8 cellular contexts compared by ENCODE assay signal in the genomic region with DNA sequence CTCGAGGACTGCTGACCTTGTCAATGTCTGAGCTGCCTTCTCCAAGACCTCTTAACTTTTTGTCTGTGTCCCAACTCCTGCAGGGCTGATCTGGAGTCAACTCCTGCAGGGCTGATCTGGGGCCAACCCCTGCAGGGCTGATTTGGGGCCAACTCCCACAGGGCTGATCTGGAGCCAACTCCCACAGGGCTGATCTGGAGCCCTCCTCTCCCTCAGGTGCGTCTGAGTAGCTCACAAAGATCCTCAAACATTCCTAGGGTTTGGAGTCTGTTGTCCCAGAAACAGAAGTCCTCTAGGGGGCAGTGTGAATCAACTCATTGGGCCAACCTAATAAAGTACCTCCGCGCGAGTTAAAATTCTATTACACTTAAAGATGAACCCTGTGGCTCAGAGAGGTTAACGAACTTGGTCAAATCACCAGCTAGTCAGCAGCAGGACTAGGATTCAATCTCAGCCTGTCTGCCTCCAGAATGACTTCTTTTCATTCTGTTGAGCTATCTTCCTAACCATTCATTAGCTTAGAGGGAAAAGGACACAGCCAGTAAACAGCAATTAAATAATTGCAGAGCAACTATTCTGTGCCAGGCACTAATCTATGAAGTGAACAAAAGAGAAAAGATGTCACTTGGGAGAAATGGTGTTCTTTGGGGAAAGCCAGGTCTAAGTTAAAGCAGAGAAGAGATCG. TPM values are rescaled to one million over a fixed set of nuclear protein-coding genes. Genes with fewer than 3 reads are reported as not detected.
DNase-seq lines count a peak whose midpoint lies in the region; ATAC-seq and TF ChIP-seq lines count a peak whose summit lies in the region.

No MANE protein-coding gene starts in this region.

- no peaks in the 10 kb centered on the region for H3K27me3 ChIP-seq in Loucy (ENCODE audit: insufficient read depth, low read length, poor library complexity, severe bottlenecking)
- peaks cover 26% of the 10 kb centered on the region for H3K27me3 ChIP-seq in Panc1 (ENCODE audit: control insufficient read depth, insufficient read depth, low read length)
- peaks cover 40% of the 10 kb centered on the region for H3K27me3 ChIP-seq in foreskin keratinocyte
- H3K27me3 ChIP-seq in osteoblast (ENCODE audit: insufficient read depth, low read length) = peaks cover 38% of the 10 kb centered on the region
- H3K27me3 ChIP-seq in vagina = no peaks in the 10 kb centered on the region

- H3K79me2 ChIP-seq in Loucy (ENCODE audit: insufficient read depth, low read length) (no peaks in the 10 kb centered on the region), osteoblast (ENCODE audit: insufficient read depth, low read length) (no peaks in the 10 kb centered on the region)

- no peak overlapping the region for H3K9ac ChIP-seq in Loucy (ENCODE audit: low read depth, low read length, poor library complexity, severe bottlenecking)

- no peaks in the 10 kb centered on the region for H3F3A ChIP-seq in Loucy (ENCODE audit: low read depth)

- H3K4me2 ChIP-seq in Loucy (ENCODE audit: low read depth, low read length, poor library complexity, severe bottlenecking) (peak overlapping the region; percentile 32), osteoblast (ENCODE audit: insufficient read depth, low read length) (no peak overlapping the region)

- peak; percentile 86 for TF ChIP-seq CTCF in Loucy (conservative IDR thresholded peaks at IDR 0.05; ENCODE audit: low read length)
- peak; percentile 84 for TF ChIP-seq CTCF in Panc1 (IDR thresholded peaks at IDR 0.05)
- TF ChIP-seq CTCF in foreskin keratinocyte (conservative IDR thresholded peaks at IDR 0.05) = peak; percentile 88
- peak; percentile 91 for TF ChIP-seq CTCF in osteoblast (IDR thresholded peaks at IDR 0.05; ENCODE audit: extremely low read depth, low read depth, low read length)
- TF ChIP-seq CTCF in vagina (IDR thresholded peaks at IDR 0.05) = peak; percentile 62 to 72 (median 62)

- no peaks in the 10 kb centered on the region for H3K9me2 ChIP-seq in Loucy (replicated peaks; ENCODE audit: low read depth, low read length)

- POLR2A ChIA-PET in Panc1 (lab: Charles Lee) = no interaction called here

- H3K36me3 Mint-ChIP-seq in activated T-cell treated with anti-CD3 and anti-CD28 coated beads, Interleukin-2, amount 50 U/mL, for 72 hours (ENCODE audit: insufficient read depth in 2 of 2) = no peaks in the 10 kb centered on the region

- intact Hi-C loops in Panc1 (cut with micrococcal nuclease; ENCODE audit: unreplicated experiment) = loop anchor here (5.0 kb wide), 1 partner anchor 258 kb away; no protein-coding TSS in a partner anchor
- intact Hi-C loops in vagina (cut with DNase I) = loop anchor here (2.0 to 10.0 kb wide), 2 partner anchors 193 to 261 kb away; no protein-coding TSS in a partner anchor

- peaks cover 8% of the 10 kb centered on the region for H3K4me1 ChIP-seq in Loucy (ENCODE audit: insufficient read depth, low read length, poor library complexity, severe bottlenecking)
- H3K4me1 ChIP-seq in Panc1 (ENCODE audit: control insufficient read depth, insufficient read depth, low read length) = peaks cover 14% of the 10 kb centered on the region
- H3K4me1 ChIP-seq in foreskin keratinocyte = no peaks in the 10 kb centered on the region
- H3K4me1 ChIP-seq in osteoblast (ENCODE audit: insufficient read depth, low read length) = peaks cover 3% of the 10 kb centered on the region
- H3K4me1 ChIP-seq in vagina = no peaks in the 10 kb centered on the region

- no peaks in the 10 kb centered on the region for H4K20me1 ChIP-seq in Loucy (ENCODE audit: insufficient read depth, low read length, poor library complexity, severe bottlenecking)
- H4K20me1 ChIP-seq in osteoblast (ENCODE audit: insufficient read depth, low read length) = no peaks in the 10 kb centered on the region

- peak; percentile 95 for ATAC-seq in Panc1
- ATAC-seq in activated T-cell treated with anti-CD3 and anti-CD28 coated beads, Interleukin-2, amount 50 U/mL, for 72 hours (replicated peaks in 1 of 2) = peak; percentile 81 to 83
- ATAC-seq in foreskin keratinocyte = peak; percentile 82
- no peak for ATAC-seq in HG03139 (IDR thresholded peaks at IDR 0.05; ENCODE audit: unreplicated experiment)

- TF ChIP-seq POLR2A in vagina (IDR thresholded peaks at IDR 0.05) = no peak

- H3K9me3 ChIP-seq in Loucy (ENCODE audit: insufficient read depth, low read depth, low read length) = no peaks in the 10 kb centered on the region
- no peaks in the 10 kb centered on the region for H3K9me3 ChIP-seq in Panc1 (ENCODE audit: control insufficient read depth, insufficient read depth, low read depth, low read length)
- no peaks in the 10 kb centered on the region for H3K9me3 ChIP-seq in osteoblast (ENCODE audit: low read depth, low read length)
- H3K9me3 ChIP-seq in vagina = no peaks in the 10 kb centered on the region

- no TSS peak for BruUV-seq in Panc1 (replicated peaks; lab: Mats Ljungman, UMichigan)

- peaks cover 42% of the 10 kb centered on the region for H3K27me3 Mint-ChIP-seq in activated T-cell treated with anti-CD3 and anti-CD28 coated beads, Interleukin-2, amount 50 U/mL, for 72 hours (ENCODE audit: low read depth)

- H3K4me1 Mint-ChIP-seq in activated T-cell treated with anti-CD3 and anti-CD28 coated beads, Interleukin-2, amount 50 U/mL, for 72 hours (ENCODE audit: low read depth) = peaks cover 8% of the 10 kb centered on the region

- H3K4me3 ChIP-seq in Loucy (ENCODE audit: low read length, poor library complexity, severe bottlenecking) (no peak overlapping the region), Panc1 (ENCODE audit: low read depth in 2 of 2, low read length in 2 of 2) (no peak overlapping the region), osteoblast (ENCODE audit: insufficient read depth, low read length) (no peak overlapping the region), vagina (no peak overlapping the region)

- H3K27ac ChIP-seq in Panc1 (ENCODE audit: low read length) (no peak overlapping the region), foreskin keratinocyte (no peak overlapping the region), osteoblast (ENCODE audit: low read depth, low read length) (no peak overlapping the region), vagina (no peak overlapping the region)

- DNase-seq in DMS53 treated with DMSO at 0.1 percent for 48 hours (lab: John Stamatoyannopoulos, UW; ENCODE audit: unreplicated experiment) (peak; percentile 65), Panc1 (ENCODE audit: low read depth, low spot score) (peak; percentile 43), foreskin keratinocyte (peak; percentile 29 to 62), osteoblast (ENCODE audit: insufficient read length, low spot score, missing footprints) (peak; percentile 76), vagina (ENCODE audit: extremely low spot score in 2 of 2) (no peak)
- DNase-seq in activated T-cell treated with anti-CD3 and anti-CD28 coated beads, Interleukin-2, amount 50 U/mL, for 72 hours = peak; percentile 61 to 66

- H3K9me3 Mint-ChIP-seq in activated T-cell treated with anti-CD3 and anti-CD28 coated beads, Interleukin-2, amount 50 U/mL, for 72 hours = no peaks in the 10 kb centered on the region

- in situ Hi-C loops in Panc1 (cut with HindIII; ENCODE audit: low pct_unique_long_range_greater_than_20kb, low sequenced_read_pairs) = no loop called here

- H3K4me3 Mint-ChIP-seq in activated T-cell treated with anti-CD3 and anti-CD28 coated beads, Interleukin-2, amount 50 U/mL, for 72 hours = peak overlapping the region in 1 of 2 donors; percentile 19

- H3K36me3 ChIP-seq in Loucy (ENCODE audit: insufficient read depth, low read length) = no peaks in the 10 kb centered on the region
- H3K36me3 ChIP-seq in Panc1 (ENCODE audit: control insufficient read depth, insufficient read depth, low read length) = no peaks in the 10 kb centered on the region
- no peaks in the 10 kb centered on the region for H3K36me3 ChIP-seq in osteoblast (ENCODE audit: insufficient read depth, low read length)
- no peaks in the 10 kb centered on the region for H3K36me3 ChIP-seq in vagina

- CTCF ChIA-PET in Panc1 (lab: Charles Lee) = interaction anchor here (0.6 to 2.1 kb wide), 25 partner anchors 8 to 1267 kb away, joined by 3 to 37 read pairs (median 4); no protein-coding TSS in a partner anchor

- H3K27ac Mint-ChIP-seq in activated T-cell treated with anti-CD3 and anti-CD28 coated beads, Interleukin-2, amount 50 U/mL, for 72 hours = peak overlapping the region; percentile 79

- peak overlapping the region; percentile 66; the same call in 1 of the 2 replicates for H2AFZ ChIP-seq in Loucy (ENCODE audit: low read length)
- H2AFZ ChIP-seq in osteoblast (ENCODE audit: low read length) = no peak overlapping the region

RNA-seq across cellular contexts. Expression of a gene that starts 17.2 kb away (rescaled TPM):
- total RNA-seq in Panc1 (2021; ENCODE audit: unreplicated experiment) (15.7 TPM), foreskin keratinocyte (13.5 and 14.0 TPM in 2 replicates), osteoblast (26.2 and 29.7 TPM in 2 replicates), vagina (16.9 TPM)
- 5.0 TPM for polyA plus RNA-seq in Panc1 (2012; ENCODE audit: insufficient read length)
- total RNA-seq in activated T-cell treated with anti-CD3 and anti-CD28 coated beads, Interleukin-2, amount 50 U/mL, for 72 hours = 10 to 100 TPM; 16.8 to 21.2 TPM
- polyA plus RNA-seq in foreskin keratinocyte = 2.3 and 2.9 TPM in 2 replicates

RNA-seq across cellular contexts. Expression of a gene that starts 47.0 kb away (rescaled TPM):
- total RNA-seq in Panc1 (2021; ENCODE audit: unreplicated experiment) (158 TPM), foreskin keratinocyte (72.9 and 83.5 TPM in 2 replicates), osteoblast (40.9 and 43.3 TPM in 2 replicates), vagina (58.7 TPM)
- 106 TPM for polyA plus RNA-seq in Panc1 (2012; ENCODE audit: insufficient read length)
- total RNA-seq in activated T-cell treated with anti-CD3 and anti-CD28 coated beads, Interleukin-2, amount 50 U/mL, for 72 hours = 10 to 100 TPM; 52.6 to 53.2 TPM
- polyA plus RNA-seq in foreskin keratinocyte = 57.6 and 59.6 TPM in 2 replicates

Comparison
In these comparisons a context has a peak if more than half of its experiments do, and no peak if none do; other contexts are left out.
1. DNase-seq: peak in DMS53 treated with DMSO at 0.1 percent for 48 hours (single experiment), Panc1 (single experiment), activated T-cell treated with anti-CD3 and anti-CD28 coated beads, Interleukin-2, amount 50 U/mL, for 72 hours (2 of 2), foreskin keratinocyte (2 of 2) and osteoblast (single experiment); none in vagina (0 of 2).
2. Peak in every context shown above with its lines, with median percentiles within 50 percentile points of each other: CTCF ChIP-seq.